8 cellular contexts compared by ENCODE assay signal in the genomic region with DNA sequence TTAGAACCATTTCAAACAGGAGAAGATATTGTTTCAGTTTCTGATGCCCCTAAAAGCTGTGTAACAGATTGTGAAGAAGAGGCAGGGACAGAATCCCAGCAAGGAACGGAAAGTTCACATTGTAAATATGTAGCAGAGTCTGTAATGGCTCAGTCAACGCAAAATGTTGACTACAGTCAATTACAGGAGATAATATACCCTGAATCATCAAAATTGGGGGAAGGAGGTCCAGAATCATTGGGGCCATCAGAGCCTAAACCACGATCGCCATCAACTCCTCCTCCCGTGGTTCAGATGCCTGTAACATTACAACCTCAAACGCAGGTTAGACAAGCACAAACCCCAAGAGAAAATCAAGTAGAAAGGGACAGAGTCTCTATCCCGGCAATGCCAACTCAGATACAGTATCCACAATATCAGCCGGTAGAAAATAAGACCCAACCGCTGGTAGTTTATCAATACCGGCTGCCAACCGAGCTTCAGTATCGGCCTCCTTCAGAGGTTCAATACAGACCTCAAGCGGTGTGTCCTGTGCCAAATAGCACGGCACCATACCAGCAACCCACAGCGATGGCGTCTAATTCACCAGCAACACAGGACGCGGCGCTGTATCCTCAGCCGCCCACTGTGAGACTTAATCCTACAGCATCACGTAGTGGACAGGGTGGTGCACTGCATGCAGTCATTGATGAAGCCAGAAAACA. TPM values are rescaled to one million over a fixed set of nuclear protein-coding genes. Genes with fewer than 3 reads are reported as not detected.
DNase-seq lines count a peak whose midpoint lies in the region; FAIRE-seq and TF ChIP-seq lines count a peak whose summit lies in the region.

No MANE protein-coding gene starts in this region.

- no peaks in the 10 kb centered on the region for H4K20me1 ChIP-seq in KMS-11 (ENCODE audit: insufficient read depth)

- in situ Hi-C loops in GM13977 (cut with MboI; ENCODE audit: low pct_unique_long_range_greater_than_20kb, low sequenced_read_pairs, unreplicated experiment) = no loop called here

- H3K4me1 ChIP-seq in KMS-11 (ENCODE audit: low read depth, poor library complexity, severe bottlenecking) = peaks cover 12% of the 10 kb centered on the region
- peaks cover 0 to 2% of the 10 kb centered on the region in 2 experiments for H3K4me1 ChIP-seq in neutrophil (ENCODE audit: control insufficient read depth in 1 of 2, insufficient read depth in 1 of 2, low read depth in 1 of 2, low read length in 1 of 2)
- H3K4me1 ChIP-seq in stomach smooth muscle (ENCODE audit: control insufficient read depth, insufficient read depth, low read length) = peaks cover 4% of the 10 kb centered on the region

- H3K27me3 ChIP-seq in KMS-11 (ENCODE audit: insufficient read depth, low read depth) (no peaks in the 10 kb centered on the region), neutrophil (peaks cover 24% of the 10 kb centered on the region), stomach smooth muscle (ENCODE audit: control insufficient read depth in 1 of 2, insufficient read depth in 2 of 2, low read length in 2 of 2) (no peaks in the 10 kb centered on the region)

- H3K4me2 ChIP-seq in KMS-11 = no peak overlapping the region

- H3K9me3 ChIP-seq in neutrophil = no peaks in the 10 kb centered on the region
- H3K9me3 ChIP-seq in stomach smooth muscle (ENCODE audit: control insufficient read depth in 2 of 2, low read length in 2 of 2) = no peaks in the 10 kb centered on the region

- H3K79me2 ChIP-seq in KMS-11 (ENCODE audit: insufficient read depth, low read depth) = no peaks in the 10 kb centered on the region

- peak; percentile 98 for TF ChIP-seq CTCF in 22Rv1 (IDR thresholded peaks at IDR 0.05)
- TF ChIP-seq CTCF in GM13977 (IDR thresholded peaks at IDR 0.05; ENCODE audit: extremely low read depth, insufficient read depth, missing control alignments) = peak; percentile 96
- peak; percentile 69 for TF ChIP-seq CTCF in KMS-11 (conservative IDR thresholded peaks at IDR 0.05; ENCODE audit: low read depth, low read length)
- TF ChIP-seq CTCF in fibroblast of the aortic adventitia (IDR thresholded peaks at IDR 0.05; ENCODE audit: insufficient read depth, low read length) = peak; percentile 89
- peak; percentile 59 for TF ChIP-seq CTCF in neutrophil (IDR thresholded peaks at IDR 0.05)

- H3K4me3 Mint-ChIP-seq in activated T-helper 1 cell treated with anti-CD3 and anti-CD28 coated beads, Interleukin-12 subunit alpha, Interleukin-12 subunit beta, Interleukin-2, Interleukin-4 antibody, amounts not matched to agents 30 ng/mL and 10 ng/mL and 1 ng/mL, durations not matched to agents 14 hours and 24 hours and 36 hours = peak overlapping the region; percentile 40

- no peak for FAIRE-seq in RCC 7860 (lab: Jason Lieb, UNC)

- peak overlapping the region; percentile 32; the same call in 1 of the 2 replicates for H2AFZ ChIP-seq in KMS-11 (ENCODE audit: low read depth)

- intact Hi-C loops in activated T-helper 1 cell treated with anti-CD3 and anti-CD28 coated beads, Interleukin-12 subunit alpha, Interleukin-12 subunit beta, Interleukin-2, Interleukin-4 antibody, amounts not matched to agents 30 ng/mL and 10 ng/mL and 1 ng/mL, durations not matched to agents 14 hours and 24 hours and 36 hours (cut with micrococcal nuclease) = loop anchor here (1.0 kb wide), 2 partner anchors 137 to 310 kb away; no protein-coding TSS in a partner anchor

- H3K4me1 Mint-ChIP-seq in activated T-helper 1 cell treated with anti-CD3 and anti-CD28 coated beads, Interleukin-12 subunit alpha, Interleukin-12 subunit beta, Interleukin-2, Interleukin-4 antibody, amounts not matched to agents 30 ng/mL and 10 ng/mL and 1 ng/mL, durations not matched to agents 14 hours and 24 hours and 36 hours (ENCODE audit: low read depth) = peaks cover 11% of the 10 kb centered on the region

- H3K27ac Mint-ChIP-seq in activated T-helper 1 cell treated with anti-CD3 and anti-CD28 coated beads, Interleukin-12 subunit alpha, Interleukin-12 subunit beta, Interleukin-2, Interleukin-4 antibody, amounts not matched to agents 30 ng/mL and 10 ng/mL and 1 ng/mL, durations not matched to agents 14 hours and 24 hours and 36 hours = no peak overlapping the region

- H3K36me3 ChIP-seq in KMS-11 (ENCODE audit: insufficient read depth) (no peaks in the 10 kb centered on the region), neutrophil (no peaks in the 10 kb centered on the region), stomach smooth muscle (ENCODE audit: control insufficient read depth in 2 of 2, insufficient read depth in 2 of 2, low read length in 2 of 2) (no peaks in the 10 kb centered on the region)

- peak overlapping the region; percentile 100 for H3K27ac ChIP-seq in 22Rv1
- H3K27ac ChIP-seq in KMS-11 = no peak overlapping the region
- no peak overlapping the region for H3K27ac ChIP-seq in neutrophil
- no peak overlapping the region for H3K27ac ChIP-seq in stomach smooth muscle (ENCODE audit: low read length)

- no peaks in the 10 kb centered on the region for H3K9me3 Mint-ChIP-seq in activated T-helper 1 cell treated with anti-CD3 and anti-CD28 coated beads, Interleukin-12 subunit alpha, Interleukin-12 subunit beta, Interleukin-2, Interleukin-4 antibody, amounts not matched to agents 30 ng/mL and 10 ng/mL and 1 ng/mL, durations not matched to agents 14 hours and 24 hours and 36 hours

- no peaks in the 10 kb centered on the region for H3K36me3 Mint-ChIP-seq in activated T-helper 1 cell treated with anti-CD3 and anti-CD28 coated beads, Interleukin-12 subunit alpha, Interleukin-12 subunit beta, Interleukin-2, Interleukin-4 antibody, amounts not matched to agents 30 ng/mL and 10 ng/mL and 1 ng/mL, durations not matched to agents 14 hours and 24 hours and 36 hours (ENCODE audit: low read depth)

- H3K9ac ChIP-seq in KMS-11 = no peak overlapping the region
- H3K9ac ChIP-seq in stomach smooth muscle (ENCODE audit: low read length in 2 of 2) = no peak overlapping the region

- H3K27me3 Mint-ChIP-seq in activated T-helper 1 cell treated with anti-CD3 and anti-CD28 coated beads, Interleukin-12 subunit alpha, Interleukin-12 subunit beta, Interleukin-2, Interleukin-4 antibody, amounts not matched to agents 30 ng/mL and 10 ng/mL and 1 ng/mL, durations not matched to agents 14 hours and 24 hours and 36 hours (ENCODE audit: insufficient read depth) = peaks cover 23% of the 10 kb centered on the region

- DNase-seq in GM13977 (ENCODE audit: low spot score) (peak; percentile 75), RCC 7860 (ENCODE audit: low spot score) (peak; percentile 52), fibroblast of the aortic adventitia (ENCODE audit: low read depth) (peak; percentile 76)
- DNase-seq in activated T-helper 1 cell treated with anti-CD3 and anti-CD28 coated beads, Interleukin-12 subunit alpha, Interleukin-12 subunit beta, Interleukin-2, Interleukin-4 antibody, amounts not matched to agents 30 ng/mL and 10 ng/mL and 1 ng/mL, durations not matched to agents 14 hours and 24 hours and 36 hours (ENCODE audit: low spot score) = peak; percentile 60

- H3K4me3 ChIP-seq in KMS-11 (IDR thresholded peaks at IDR 0.05; ENCODE audit: insufficient read depth, low read depth, low read length) (no peak overlapping the region), fibroblast of the aortic adventitia (ENCODE audit: low read depth, low read length) (no peak overlapping the region), neutrophil (ENCODE audit: low read depth in 1 of 2, low read length in 1 of 2) (no peak overlapping the region), stomach smooth muscle (ENCODE audit: low read length in 2 of 2) (peak overlapping the region; percentile 52 to 57)

RNA-seq across cellular contexts. Expression of a gene that starts 40.8 kb away (rescaled TPM):
- total RNA-seq in activated T-helper 1 cell treated with anti-CD3 and anti-CD28 coated beads, Interleukin-12 subunit alpha, Interleukin-12 subunit beta, Interleukin-2, Interleukin-4 antibody, amounts not matched to agents 30 ng/mL and 10 ng/mL and 1 ng/mL, durations not matched to agents 14 hours and 24 hours and 36 hours = not detected in 2 replicates
- total RNA-seq in fibroblast of the aortic adventitia (ENCODE audit: low replicate concordance) = not detected in 2 replicates

Comparison
In these comparisons a context has a peak if more than half of its experiments do, and no peak if none do; other contexts are left out.
1. H3K4me3 ChIP-seq: peak in stomach smooth muscle (2 of 2); none in KMS-11 (single experiment), fibroblast of the aortic adventitia (single experiment) and neutrophil (0 of 2).
2. Peak in every context shown above with its lines, with median percentiles within 50 percentile points of each other: CTCF ChIP-seq and DNase-seq.